In genomic region chr6:77461796-77462195, GRCh38 we compare ENCODE assay signal across 1 cellular context.
TF ChIP-seq lines count a peak whose summit lies in the region.

No MANE protein-coding gene starts in this region.

TF ChIP-seq in H1, 55 proteins besides CTCF, POLR2A, EP300 and RAD21:
- no peak for TF ChIP-seq SAP30 (IDR thresholded peaks at IDR 0.05; ENCODE audit: insufficient read depth, insufficient replicate concordance, low read length)
- TF ChIP-seq ATF3 (IDR thresholded peaks at IDR 0.05; ENCODE audit: insufficient read depth, low read depth, low read length): no peak
- no peak for TF ChIP-seq KDM1A (IDR thresholded peaks at IDR 0.05; ENCODE audit: borderline replicate concordance, low read length)
- TF ChIP-seq RBBP5 (IDR thresholded peaks at IDR 0.05; ENCODE audit: borderline replicate concordance, low read depth, low read length): no peak
